Comparison of ENCODE assay signal across 5 cellular contexts in genomic region chr5:171413993-171414392, GRCh38. TPM values are rescaled to one million over a fixed set of nuclear protein-coding genes. Genes with fewer than 3 reads are reported as not detected.
"Had no signal": no experiment of that assay in that cellular context is flagged by ENCODE, and none has a peak within 500 bp of the region (broad histone marks: within the 10 kb centered on the region; RNA-seq: fewer than 3 reads in every experiment).

No MANE protein-coding gene starts in this region.

RNA-seq across cellular contexts. Expression of gene FGF18, which starts 5.5 kb away (rescaled TPM):
- total RNA-seq: activated CD4-positive, alpha-beta T cell treated with anti-CD3 and anti-CD28 coated beads for 36 hours; activated CD8-positive, alpha-beta T cell treated with anti-CD3 and anti-CD28 coated beads, Interleukin-2, amount 10 ng/mL, durations not matched to agents 7 days and 5 days; activated T-helper 2 cell treated with anti-CD3 and anti-CD28 coated beads, Interferon-gamma antibody, Interleukin-2, Interleukin-4, amounts not matched to agents 10 μg/mL and 5 μg/mL and 100 μg/mL, durations not matched to agents 14 hours and 24 hours and 36 hours; body of pancreas; NCI-H460 had no signal
